Comparison of ENCODE assay signal across 1 cellular context in genomic region chr1:30892671-30893073, GRCh38.
TF ChIP-seq lines count a peak whose summit lies in the region.

No MANE protein-coding gene starts in this region.

TF ChIP-seq in HepG2, 621 proteins besides CTCF, POLR2A, EP300 and RAD21 (continued from another document and continues in another):
- TF ChIP-seq SP5 (CRISPR knock-in tag; IDR thresholded peaks at IDR 0.05; ENCODE audit: borderline replicate concordance, low read depth), result no peak
- TF ChIP-seq ZNF639 (CRISPR knock-in tag; conservative IDR thresholded peaks at IDR 0.05), result no peak
- TF ChIP-seq YY1 (IDR thresholded peaks at IDR 0.05; ENCODE audit: insufficient read depth, insufficient replicate concordance, low read depth, low read length), result no peak
- no peak for TF ChIP-seq THAP9 (CRISPR knock-in tag; IDR thresholded peaks at IDR 0.05; ENCODE audit: borderline replicate concordance)
- TF ChIP-seq ZNF569 (CRISPR knock-in tag; IDR thresholded peaks at IDR 0.05; ENCODE audit: borderline replicate concordance), result no peak
- no peak for TF ChIP-seq EZH2 (conservative IDR thresholded peaks at IDR 0.05; ENCODE audit: low read depth, low read length)
- TF ChIP-seq ZBTB43 (CRISPR knock-in tag; conservative IDR thresholded peaks at IDR 0.05), result no peak
- TF ChIP-seq SRSF9 (IDR thresholded peaks at IDR 0.05; ENCODE audit: borderline replicate concordance, insufficient read depth, low read depth, low read length, poor library complexity, severe bottlenecking), result no peak
- TF ChIP-seq CBX2 (IDR thresholded peaks at IDR 0.05; ENCODE audit: low read depth, low read length), result no peak
- TF ChIP-seq CBX2 (CRISPR knock-in tag; IDR thresholded peaks at IDR 0.05; ENCODE audit: low read depth), result no peak
- TF ChIP-seq ATF3 (CRISPR knock-in tag; IDR thresholded peaks at IDR 0.05), result no peak; the same call in 1 of the 2 replicates
- no peak for TF ChIP-seq ZBTB7A (CRISPR knock-in tag; IDR thresholded peaks at IDR 0.05)
- TF ChIP-seq SYNCRIP (IDR thresholded peaks at IDR 0.05; ENCODE audit: insufficient read depth, low read depth, low read length), result no peak
- TF ChIP-seq ZBTB3 (CRISPR knock-in tag; IDR thresholded peaks at IDR 0.05; ENCODE audit: borderline replicate concordance, low read depth), result no peak
- no peak for TF ChIP-seq ZNF773 (CRISPR knock-in tag; IDR thresholded peaks at IDR 0.05; ENCODE audit: borderline replicate concordance)
- no peak for TF ChIP-seq MXD3 (CRISPR knock-in tag; IDR thresholded peaks at IDR 0.05)
- no peak for TF ChIP-seq ATF1 (CRISPR knock-in tag; IDR thresholded peaks at IDR 0.05)
- no peak for TF ChIP-seq DNMT3B (CRISPR knock-in tag; conservative IDR thresholded peaks at IDR 0.05)
- TF ChIP-seq SIN3A (IDR thresholded peaks at IDR 0.05; ENCODE audit: borderline replicate concordance, low read depth, low read length), result no peak
- TF ChIP-seq MBD4 (IDR thresholded peaks at IDR 0.05; ENCODE audit: borderline replicate concordance, low read length), result no peak
- no peak for TF ChIP-seq NFE2L2 (IDR thresholded peaks at IDR 0.05; ENCODE audit: low read length)
- no peak for TF ChIP-seq ATF7-NPFF (CRISPR knock-in tag; IDR thresholded peaks at IDR 0.05; ENCODE audit: low read depth)
- no peak for TF ChIP-seq ZNF260 (CRISPR knock-in tag; IDR thresholded peaks at IDR 0.05; ENCODE audit: borderline replicate concordance, low read depth)
- no peak for TF ChIP-seq ELF4 (CRISPR knock-in tag; IDR thresholded peaks at IDR 0.05; ENCODE audit: borderline replicate concordance)
- TF ChIP-seq PRDM15 (CRISPR knock-in tag; IDR thresholded peaks at IDR 0.05), result no peak
- no peak for TF ChIP-seq SRSF1 (optimal IDR thresholded peaks at IDR 0.05; ENCODE audit: low read depth, low read length)
- TF ChIP-seq MXD1 (CRISPR knock-in tag; IDR thresholded peaks at IDR 0.05), result no peak
- TF ChIP-seq ZNF563 (CRISPR knock-in tag; IDR thresholded peaks at IDR 0.05), result no peak
- no peak for TF ChIP-seq ZBTB39 (CRISPR knock-in tag; IDR thresholded peaks at IDR 0.05)
- no peak for TF ChIP-seq GZF1 (CRISPR knock-in tag; IDR thresholded peaks at IDR 0.05)
- no peak for TF ChIP-seq ZNF562 (CRISPR knock-in tag; IDR thresholded peaks at IDR 0.05; ENCODE audit: borderline replicate concordance)
- peak; percentile 58; the same call in 1 of the 2 replicates for TF ChIP-seq ZNF770 (CRISPR knock-in tag; IDR thresholded peaks at IDR 0.05)
- no peak for TF ChIP-seq PRPF4 (IDR thresholded peaks at IDR 0.05; ENCODE audit: low read depth, low read length, poor library complexity, severe bottlenecking)
- no peak for TF ChIP-seq CREB3 (CRISPR knock-in tag; IDR thresholded peaks at IDR 0.05)
- TF ChIP-seq CENPX (CRISPR knock-in tag; IDR thresholded peaks at IDR 0.05), result no peak
- no peak for TF ChIP-seq ZNF383 (CRISPR knock-in tag; IDR thresholded peaks at IDR 0.05; ENCODE audit: borderline replicate concordance)
- TF ChIP-seq HOXA9 (CRISPR knock-in tag; IDR thresholded peaks at IDR 0.05; ENCODE audit: borderline replicate concordance), result no peak
- TF ChIP-seq SATB2 (CRISPR knock-in tag; IDR thresholded peaks at IDR 0.05), result no peak
- no peak for TF ChIP-seq USF2 (IDR thresholded peaks at IDR 0.05; ENCODE audit: low read depth, low read length)
- TF ChIP-seq USF2 (CRISPR knock-in tag; IDR thresholded peaks at IDR 0.05; ENCODE audit: borderline replicate concordance), result no peak
- no peak for TF ChIP-seq TFDP1 (CRISPR knock-in tag; IDR thresholded peaks at IDR 0.05; ENCODE audit: borderline replicate concordance)
- TF ChIP-seq ZFP36L2 (CRISPR knock-in tag; IDR thresholded peaks at IDR 0.05), result no peak
- no peak for TF ChIP-seq ZSCAN25 (CRISPR knock-in tag; IDR thresholded peaks at IDR 0.05)
